Comparison of ENCODE assay signal across 22 cellular contexts in the genomic region with DNA sequence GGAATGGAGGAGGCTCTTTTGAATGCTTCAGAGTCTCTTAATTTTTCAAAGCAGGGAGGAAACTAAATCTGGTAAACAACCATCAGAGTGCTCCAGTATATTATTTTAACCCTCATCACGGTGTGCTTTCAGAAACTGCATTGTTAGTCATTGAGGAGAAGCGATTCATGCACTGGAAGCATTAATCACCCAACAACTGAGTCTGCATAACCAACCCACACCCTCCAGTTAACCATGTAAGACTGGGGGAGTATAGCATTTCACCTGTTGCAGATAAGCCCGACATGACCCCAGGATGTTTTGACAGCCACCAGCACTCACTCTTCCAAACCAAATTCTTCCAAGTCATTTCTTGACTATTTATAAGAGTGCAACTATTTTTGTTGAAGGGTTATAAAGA.
DNase-seq lines count a peak whose midpoint lies in the region; ATAC-seq lines count a peak whose summit lies in the region.
"Had no signal": no experiment of that assay in that cellular context is flagged by ENCODE, and none has a peak within 500 bp of the region (broad histone marks: within the 10 kb centered on the region; RNA-seq: fewer than 3 reads in every experiment).

No MANE protein-coding gene starts in this region.

- peaks cover 28% of the 10 kb centered on the region for H3K4me1 Mint-ChIP-seq in activated CD4-positive, alpha-beta T cell treated with anti-CD3 and anti-CD28 coated beads, Interleukin-2, amount 10 ng/mL, durations not matched to agents 7 days and 5 days
- H3K4me1 Mint-ChIP-seq in activated T-cell treated with anti-CD3 and anti-CD28 coated beads, Interleukin-2, amount 50 U/mL, for 72 hours (ENCODE audit: low read depth) = peaks cover 72% of the 10 kb centered on the region

- H3K9me3 Mint-ChIP-seq in activated CD4-positive, alpha-beta T cell treated with anti-CD3 and anti-CD28 coated beads, Interleukin-2, amount 10 ng/mL, durations not matched to agents 7 days and 5 days = peaks cover 22% of the 10 kb centered on the region
- H3K9me3 Mint-ChIP-seq in activated T-cell treated with anti-CD3 and anti-CD28 coated beads, Interleukin-2, amount 50 U/mL, for 72 hours = peaks cover 2 to 4% of the 10 kb centered on the region in 2 donors
- H3K9me3 Mint-ChIP-seq: activated naive CD4-positive, alpha-beta T cell treated with anti-CD3 and anti-CD28 coated beads, Interleukin-2, amount 50 U/mL, for 24 hours; CD4-positive, alpha-beta T cell had no signal

- CTCF ChIA-PET in activated CD4-positive, alpha-beta T cell treated with anti-CD3 and anti-CD28 coated beads, Interleukin-2, amount 10 ng/mL, durations not matched to agents 7 days and 5 days (lab: Charles Lee) = no interaction called here

- no peak overlapping the region for H3K4me3 Mint-ChIP-seq in activated CD4-positive, alpha-beta T cell treated with anti-CD3 and anti-CD28 coated beads, Interleukin-2, amount 10 ng/mL, durations not matched to agents 7 days and 5 days
- peak overlapping the region; percentile 42 to 47 for H3K4me3 Mint-ChIP-seq in activated T-cell treated with anti-CD3 and anti-CD28 coated beads, Interleukin-2, amount 50 U/mL, for 72 hours
- H3K4me3 Mint-ChIP-seq: activated naive CD4-positive, alpha-beta T cell treated with anti-CD3 and anti-CD28 coated beads, Interleukin-2, amount 50 U/mL, for 24 hours; CD4-positive, alpha-beta T cell had no signal

- POLR2A ChIA-PET in activated CD4-positive, alpha-beta T cell treated with anti-CD3 and anti-CD28 coated beads, Interleukin-2, amount 10 ng/mL, durations not matched to agents 7 days and 5 days (lab: Charles Lee) = no interaction called here

- no peaks in the 10 kb centered on the region for H3K27me3 Mint-ChIP-seq in activated CD4-positive, alpha-beta T cell treated with anti-CD3 and anti-CD28 coated beads, Interleukin-2, amount 10 ng/mL, durations not matched to agents 7 days and 5 days
- no peaks in the 10 kb centered on the region for H3K27me3 Mint-ChIP-seq in activated T-cell treated with anti-CD3 and anti-CD28 coated beads, Interleukin-2, amount 50 U/mL, for 72 hours (ENCODE audit: low read depth)
- H3K27me3 Mint-ChIP-seq: activated naive CD4-positive, alpha-beta T cell treated with anti-CD3 and anti-CD28 coated beads, Interleukin-2, amount 50 U/mL, for 24 hours; CD4-positive, alpha-beta T cell had no signal

- H3K27ac Mint-ChIP-seq in activated CD4-positive, alpha-beta T cell treated with anti-CD3 and anti-CD28 coated beads, Interleukin-2, amount 10 ng/mL, durations not matched to agents 7 days and 5 days = no peak overlapping the region
- H3K27ac Mint-ChIP-seq in activated T-cell treated with anti-CD3 and anti-CD28 coated beads, Interleukin-2, amount 50 U/mL, for 72 hours = no peak overlapping the region
- H3K27ac Mint-ChIP-seq: activated naive CD4-positive, alpha-beta T cell treated with anti-CD3 and anti-CD28 coated beads, Interleukin-2, amount 50 U/mL, for 24 hours; CD4-positive, alpha-beta T cell had no signal

- peak; percentile 38 for DNase-seq in activated CD4-positive, alpha-beta T cell treated with anti-CD3 and anti-CD28 coated beads for 48 hours
- no peak for DNase-seq in activated CD4-positive, alpha-beta T cell treated with anti-CD3 and anti-CD28 coated beads, Interleukin-2, amount 10 ng/mL, durations not matched to agents 7 days and 5 days
- DNase-seq in Daoy (ENCODE audit: low read depth) (peak; percentile 64), kidney tubule cell (ENCODE audit: low spot score) (peak; percentile 28), CD1c-positive myeloid dendritic cell (ENCODE audit: extremely low spot score) (no peak)
- peak in 1 of 2 donors; percentile 42 for DNase-seq in activated T-cell treated with anti-CD3 and anti-CD28 coated beads, Interleukin-2, amount 50 U/mL, for 72 hours
- DNase-seq in activated CD8-positive, alpha-beta memory T cell treated with anti-CD3 and anti-CD28 coated beads, Interleukin-2, amount 50 U/mL, for 48 hours = no peak
- no peak for DNase-seq in NK-92 treated with Interleukin-12 subunit alpha and Interleukin-12 subunit beta, amount 100 ng/mL, for 24 hours (lab: John Stamatoyannopoulos, UW)
- DNase-seq: CD4-positive, alpha-beta T cell; central memory CD4-positive, alpha-beta T cell; DMS 273 treated with DMSO at 0.1 percent for 48 hours; foreskin fibroblast; Kasumi-1; left colon; NCI-H446 treated with DMSO at 0.1 percent for 48 hours; NCI-H82; right lobe of liver; stimulated activated CD4-positive, alpha-beta T cell treated with anti-CD3 and anti-CD28 coated beads, Interleukin-12 subunit alpha, Interleukin-12 subunit beta, amount 100 ng/mL, for 4 hours; stimulated activated naive CD4-positive, alpha-beta T cell treated with Interleukin-2 at 50 U/mL for 16 hours had no signal

- peaks cover 10% of the 10 kb centered on the region for H3K36me3 Mint-ChIP-seq in activated CD4-positive, alpha-beta T cell treated with anti-CD3 and anti-CD28 coated beads, Interleukin-2, amount 10 ng/mL, durations not matched to agents 7 days and 5 days (ENCODE audit: low read depth)
- H3K36me3 Mint-ChIP-seq in activated T-cell treated with anti-CD3 and anti-CD28 coated beads, Interleukin-2, amount 50 U/mL, for 72 hours (ENCODE audit: insufficient read depth in 2 of 2) = peaks cover 3% of the 10 kb centered on the region in 2 donors
- H3K36me3 Mint-ChIP-seq: activated naive CD4-positive, alpha-beta T cell treated with anti-CD3 and anti-CD28 coated beads, Interleukin-2, amount 50 U/mL, for 24 hours had no signal

- ATAC-seq in activated T-cell treated with anti-CD3 and anti-CD28 coated beads, Interleukin-2, amount 50 U/mL, for 72 hours (replicated peaks in 1 of 2) = peak; percentile 76 to 77
- ATAC-seq: HepG2, left colon, right lobe of liver, SK-N-SH treated with all-trans-retinoic acid at 6 μM for 48 hours had no signal

Comparison
In these comparisons a context has a peak if more than half of its experiments do, and no peak if none do; other contexts are left out.
1. DNase-seq: peak in activated CD4-positive, alpha-beta T cell treated with anti-CD3 and anti-CD28 coated beads for 48 hours (single experiment), Daoy (single experiment) and kidney tubule cell (single experiment); none in activated CD4-positive, alpha-beta T cell treated with anti-CD3 and anti-CD28 coated beads, Interleukin-2, amount 10 ng/mL, durations not matched to agents 7 days and 5 days (single experiment), activated CD8-positive, alpha-beta memory T cell treated with anti-CD3 and anti-CD28 coated beads, Interleukin-2, amount 50 U/mL, for 48 hours (single experiment), CD1c-positive myeloid dendritic cell (single experiment) and NK-92 treated with Interleukin-12 subunit alpha and Interleukin-12 subunit beta, amount 100 ng/mL, for 24 hours (single experiment).